Comparison of ENCODE assay signal across 8 cellular contexts in genomic region chr20:45138451-45139300, GRCh38. TPM values are rescaled to one million over a fixed set of nuclear protein-coding genes. Genes with fewer than 3 reads are reported as not detected.
DNase-seq lines count a peak whose midpoint lies in the region; ATAC-seq, FAIRE-seq and TF ChIP-seq lines count a peak whose summit lies in the region.

No MANE protein-coding gene starts in this region.

- H3K4me3 ChIP-seq in endodermal cell (ENCODE audit: low read length): no peak overlapping the region

- H3K36me3 ChIP-seq in endodermal cell (ENCODE audit: control insufficient read depth, insufficient read depth, low read length): no peaks in the 10 kb centered on the region

- peak; percentile 63 to 81 for ATAC-seq in natural killer cell treated with Interleukin-12 subunit alpha and Interleukin-12 subunit beta and Interleukin-15 and Interleukin-18, amount 100 ng/mL, for 72 hours
- no peak for ATAC-seq in GM21423 (IDR thresholded peaks at IDR 0.05; ENCODE audit: unreplicated experiment)

- H3K27ac Mint-ChIP-seq in activated CD4-positive, alpha-beta T cell treated with anti-CD3 and anti-CD28 coated beads, Interleukin-2, amount 10 ng/mL, durations not matched to agents 24 days and 14 days: no peak overlapping the region
- H3K27ac Mint-ChIP-seq in endodermal cell: no peak overlapping the region
- no peak overlapping the region for H3K27ac Mint-ChIP-seq in natural killer cell treated with Interleukin-12 subunit alpha and Interleukin-12 subunit beta and Interleukin-15 and Interleukin-18, amount 100 ng/mL, for 72 hours

- no peaks in the 10 kb centered on the region for H3K36me3 Mint-ChIP-seq in activated CD4-positive, alpha-beta T cell treated with anti-CD3 and anti-CD28 coated beads, Interleukin-2, amount 10 ng/mL, durations not matched to agents 24 days and 14 days (ENCODE audit: low read depth)
- no peaks in the 10 kb centered on the region for H3K36me3 Mint-ChIP-seq in endodermal cell (ENCODE audit: low read depth)
- H3K36me3 Mint-ChIP-seq in natural killer cell treated with Interleukin-12 subunit alpha and Interleukin-12 subunit beta and Interleukin-15 and Interleukin-18, amount 100 ng/mL, for 72 hours: no peaks in the 10 kb centered on the region

- H3K4me1 ChIP-seq in endodermal cell (ENCODE audit: control insufficient read depth, insufficient read depth, low read length): no peaks in the 10 kb centered on the region

- H3K27me3 Mint-ChIP-seq in activated CD4-positive, alpha-beta T cell treated with anti-CD3 and anti-CD28 coated beads, Interleukin-2, amount 10 ng/mL, durations not matched to agents 24 days and 14 days: peaks cover 12% of the 10 kb centered on the region
- H3K27me3 Mint-ChIP-seq in endodermal cell (ENCODE audit: insufficient read depth): peaks cover 7% of the 10 kb centered on the region
- H3K27me3 Mint-ChIP-seq in natural killer cell treated with Interleukin-12 subunit alpha and Interleukin-12 subunit beta and Interleukin-15 and Interleukin-18, amount 100 ng/mL, for 72 hours: peaks cover 6 to 12% of the 10 kb centered on the region in 2 donors

- H3K9ac ChIP-seq in endodermal cell (ENCODE audit: extremely low read depth, low read length, poor library complexity, severe bottlenecking): no peak overlapping the region

- 49 to 66% methylated on average over 11 to 22 of the region's 22 CpGs for WGBS in endodermal cell (ENCODE audit: insufficient coverage in 1 of 2, insufficient read length in 1 of 2), 2 experiments

- intact Hi-C loops in activated CD4-positive, alpha-beta T cell treated with anti-CD3 and anti-CD28 coated beads, Interleukin-2, amount 10 ng/mL, durations not matched to agents 24 days and 14 days (cut with micrococcal nuclease): loop anchor here (1.0 kb wide), 1 partner anchor 153 kb away; no protein-coding TSS in a partner anchor

- TF ChIP-seq CTCF in endodermal cell (conservative IDR thresholded peaks at IDR 0.05): peak; percentile 94

- DNase-seq in EH (ENCODE audit: low read depth) (peak; percentile 14), M059J (ENCODE audit: low read depth) (peak; percentile 24), endodermal cell (peak; percentile 96), urothelium cell line (ENCODE audit: low spot score) (peak; percentile 82), T1000 (lab: John Stamatoyannopoulos, UW) (no peak)
- DNase-seq in activated CD4-positive, alpha-beta T cell treated with anti-CD3 and anti-CD28 coated beads, Interleukin-2, amount 10 ng/mL, durations not matched to agents 24 days and 14 days: peak; percentile 89
- peak; percentile 69 for DNase-seq in natural killer cell treated with Interleukin-12 subunit alpha and Interleukin-12 subunit beta and Interleukin-15 and Interleukin-18, amount 100 ng/mL, for 72 hours (ENCODE audit: low spot score)

- H3K27ac ChIP-seq in endodermal cell (ENCODE audit: low read depth, low read length): no peak overlapping the region

- no peak overlapping the region for H3K4me3 Mint-ChIP-seq in activated CD4-positive, alpha-beta T cell treated with anti-CD3 and anti-CD28 coated beads, Interleukin-2, amount 10 ng/mL, durations not matched to agents 24 days and 14 days
- H3K4me3 Mint-ChIP-seq in endodermal cell: no peak overlapping the region
- no peak overlapping the region for H3K4me3 Mint-ChIP-seq in natural killer cell treated with Interleukin-12 subunit alpha and Interleukin-12 subunit beta and Interleukin-15 and Interleukin-18, amount 100 ng/mL, for 72 hours

- H3K4me1 Mint-ChIP-seq in activated CD4-positive, alpha-beta T cell treated with anti-CD3 and anti-CD28 coated beads, Interleukin-2, amount 10 ng/mL, durations not matched to agents 24 days and 14 days: no peaks in the 10 kb centered on the region
- peaks cover 6% of the 10 kb centered on the region for H3K4me1 Mint-ChIP-seq in endodermal cell
- peaks cover 0 to 5% of the 10 kb centered on the region in 2 donors for H3K4me1 Mint-ChIP-seq in natural killer cell treated with Interleukin-12 subunit alpha and Interleukin-12 subunit beta and Interleukin-15 and Interleukin-18, amount 100 ng/mL, for 72 hours (ENCODE audit: low read depth in 2 of 2)

- no peaks in the 10 kb centered on the region for H3K9me3 Mint-ChIP-seq in activated CD4-positive, alpha-beta T cell treated with anti-CD3 and anti-CD28 coated beads, Interleukin-2, amount 10 ng/mL, durations not matched to agents 24 days and 14 days
- no peaks in the 10 kb centered on the region for H3K9me3 Mint-ChIP-seq in endodermal cell
- H3K9me3 Mint-ChIP-seq in natural killer cell treated with Interleukin-12 subunit alpha and Interleukin-12 subunit beta and Interleukin-15 and Interleukin-18, amount 100 ng/mL, for 72 hours: no peaks in the 10 kb centered on the region

- H3K27me3 ChIP-seq in endodermal cell (ENCODE audit: control insufficient read depth, insufficient read depth, low read length, poor library complexity, severe bottlenecking): no peaks in the 10 kb centered on the region

- no peak for FAIRE-seq in urothelium cell line (lab: Jason Lieb, UNC)

- H3K9me3 ChIP-seq in endodermal cell (ENCODE audit: control insufficient read depth, low read length): no peaks in the 10 kb centered on the region

RNA-seq across cellular contexts. Expression of gene WFDC12, which starts 14.4 kb away (rescaled TPM):
- not detected in 2 replicates for total RNA-seq in M059J (2014; rRNA removed; shearing (Covaris generic))
- total RNA-seq in activated CD4-positive, alpha-beta T cell treated with anti-CD3 and anti-CD28 coated beads, Interleukin-2, amount 10 ng/mL, durations not matched to agents 24 days and 14 days: not detected in 2 replicates
- not detected for total RNA-seq in endodermal cell
- not detected for polyA plus RNA-seq in endodermal cell (2013, experiment 1 of 2)
- not detected for polyA plus RNA-seq in endodermal cell (2013, experiment 2 of 2)
- total RNA-seq in natural killer cell treated with Interleukin-12 subunit alpha and Interleukin-12 subunit beta and Interleukin-15 and Interleukin-18, amount 100 ng/mL, for 72 hours: not detected

RNA-seq across cellular contexts. Expression of gene WFDC5, which starts 23.7 kb away (rescaled TPM):
- not detected in 2 replicates for total RNA-seq in M059J (2014; rRNA removed; shearing (Covaris generic))
- not detected in 2 replicates for total RNA-seq in activated CD4-positive, alpha-beta T cell treated with anti-CD3 and anti-CD28 coated beads, Interleukin-2, amount 10 ng/mL, durations not matched to agents 24 days and 14 days
- total RNA-seq in endodermal cell: not detected
- not detected for polyA plus RNA-seq in endodermal cell (2013, experiment 1 of 2)
- polyA plus RNA-seq in endodermal cell (2013, experiment 2 of 2): not detected
- not detected for total RNA-seq in natural killer cell treated with Interleukin-12 subunit alpha and Interleukin-12 subunit beta and Interleukin-15 and Interleukin-18, amount 100 ng/mL, for 72 hours

RNA-seq across cellular contexts. Expression of gene PI3, which starts 36.0 kb away (rescaled TPM):
- not detected in 2 replicates for total RNA-seq in M059J (2014; rRNA removed; shearing (Covaris generic))
- total RNA-seq in activated CD4-positive, alpha-beta T cell treated with anti-CD3 and anti-CD28 coated beads, Interleukin-2, amount 10 ng/mL, durations not matched to agents 24 days and 14 days: not detected in 2 replicates
- not detected for total RNA-seq in endodermal cell
- not detected for polyA plus RNA-seq in endodermal cell (2013, experiment 1 of 2)
- polyA plus RNA-seq in endodermal cell (2013, experiment 2 of 2): not detected
- not detected for total RNA-seq in natural killer cell treated with Interleukin-12 subunit alpha and Interleukin-12 subunit beta and Interleukin-15 and Interleukin-18, amount 100 ng/mL, for 72 hours

RNA-seq across cellular contexts. Expression of gene KCNS1, which starts 37.7 kb away (rescaled TPM):
- 0.34 and 1.5 TPM in 2 replicates for total RNA-seq in M059J (2014; rRNA removed; shearing (Covaris generic))
- total RNA-seq in activated CD4-positive, alpha-beta T cell treated with anti-CD3 and anti-CD28 coated beads, Interleukin-2, amount 10 ng/mL, durations not matched to agents 24 days and 14 days: 0.30 and 0.47 TPM in 2 replicates
- 1 to 10 TPM in 1 of 2 donors, under 1 TPM in 1; 0.18 to 1.5 TPM for total RNA-seq in endodermal cell
- polyA plus RNA-seq in endodermal cell (2013, experiment 1 of 2): 0.28 TPM
- 0.25 TPM for polyA plus RNA-seq in endodermal cell (2013, experiment 2 of 2)
- under 1 TPM; 0.24 to 0.33 TPM for total RNA-seq in natural killer cell treated with Interleukin-12 subunit alpha and Interleukin-12 subunit beta and Interleukin-15 and Interleukin-18, amount 100 ng/mL, for 72 hours
